22 cellular contexts compared by ENCODE assay signal in genomic region chr19:29614780-29615179, GRCh38.
"Had no signal": no experiment of that assay in that cellular context is flagged by ENCODE, and none has a peak within 500 bp of the region (broad histone marks: within the 10 kb centered on the region; RNA-seq: fewer than 3 reads in every experiment).

No MANE protein-coding gene starts in this region.

- H3K27me3 Mint-ChIP-seq: dendritic cell treated with granulocyte-macrophage colony-stimulating factor and Interleukin-4, amounts not matched to agents 40 ng/mL and 50 ng/mL, for 4 days; effector memory CD8-positive, alpha-beta T cell had no signal

- H3K4me1 ChIP-seq: colonic mucosa had no signal

- H3K4me1 Mint-ChIP-seq: endodermal cell had no signal

- H3K4me3 Mint-ChIP-seq: dendritic cell treated with granulocyte-macrophage colony-stimulating factor and Interleukin-4, amounts not matched to agents 40 ng/mL and 50 ng/mL, for 4 days; effector memory CD8-positive, alpha-beta T cell; endodermal cell had no signal

- H3K27me3 ChIP-seq: colonic mucosa, esophagus squamous epithelium, gastrocnemius medialis, heart right ventricle had no signal

- DNase-seq: colonic mucosa; cortex of kidney; effector CD8-positive, alpha-beta T cell; effector memory CD8-positive, alpha-beta T cell; endodermal cell; erythroblast; esophagus squamous epithelium; foreskin fibroblast; foreskin melanocyte; gastrocnemius medialis; glutamatergic neuron; head of caudate nucleus; heart right ventricle; hippocampal formation; left cardiac atrium; left ventricle myocardium inferior; lower lobe of right lung; mesenchymal stem cell; midbrain had no signal

- H3K27ac ChIP-seq: colonic mucosa, epithelial cell of prostate, esophagus squamous epithelium, gastrocnemius medialis, heart right ventricle, left ventricle myocardium inferior, lower lobe of right lung had no signal

- H3K4me3 ChIP-seq: colonic mucosa, esophagus squamous epithelium, gastrocnemius medialis, heart right ventricle, left ventricle myocardium inferior, lower lobe of right lung had no signal

- H3K27ac Mint-ChIP-seq: dendritic cell treated with granulocyte-macrophage colony-stimulating factor and Interleukin-4, amounts not matched to agents 40 ng/mL and 50 ng/mL, for 4 days; effector memory CD8-positive, alpha-beta T cell; endodermal cell had no signal

- H3K9me3 Mint-ChIP-seq: dendritic cell treated with granulocyte-macrophage colony-stimulating factor and Interleukin-4, amounts not matched to agents 40 ng/mL and 50 ng/mL, for 4 days; effector memory CD8-positive, alpha-beta T cell; endodermal cell had no signal

- ATAC-seq: effector memory CD8-positive, alpha-beta T cell; esophagus mucosa; gastrocnemius medialis; heart right ventricle; left cardiac atrium; lower lobe of right lung had no signal

- H3K9me3 ChIP-seq: colonic mucosa, esophagus squamous epithelium, gastrocnemius medialis, heart right ventricle, left ventricle myocardium inferior, lower lobe of right lung had no signal
